In genomic region chr1:224340711-224341384, GRCh38 we compare ENCODE assay signal across 9 cellular contexts. TPM values are rescaled to one million over a fixed set of nuclear protein-coding genes. Genes with fewer than 3 reads are reported as not detected.
DNase-seq lines count a peak whose midpoint lies in the region; ATAC-seq, FAIRE-seq and TF ChIP-seq lines count a peak whose summit lies in the region.
"Had no signal": no experiment of that assay in that cellular context is flagged by ENCODE, and none has a peak within 500 bp of the region (broad histone marks: within the 10 kb centered on the region; RNA-seq: fewer than 3 reads in every experiment).

No MANE protein-coding gene starts in this region.

- TF ChIP-seq CTCF in GM12865 (IDR thresholded peaks at IDR 0.05; ENCODE audit: insufficient read depth, low read depth, low read length, missing control alignments) (no peak), endothelial cell (IDR thresholded peaks at IDR 0.05; ENCODE audit: unreplicated experiment) (no peak)

- peak; percentile 74 for ATAC-seq in HG02973 (IDR thresholded peaks at IDR 0.05; ENCODE audit: unreplicated experiment)
- peak; percentile 64 to 76 for ATAC-seq in natural killer cell treated with Interleukin-12 subunit alpha and Interleukin-12 subunit beta and Interleukin-15 and Interleukin-18, amount 100 ng/mL, for 72 hours

- no peaks in the 10 kb centered on the region for H3K9me3 Mint-ChIP-seq in endothelial cell (ENCODE audit: unreplicated experiment)
- peaks cover 5% of the 10 kb centered on the region for H3K9me3 Mint-ChIP-seq in natural killer cell treated with Interleukin-12 subunit alpha and Interleukin-12 subunit beta and Interleukin-15 and Interleukin-18, amount 100 ng/mL, for 72 hours

- DNase-seq in GM12865 (ENCODE audit: low read depth) (peak; percentile 37), endothelial cell (ENCODE audit: low spot score) (peak; percentile 21), cerebellum (ENCODE audit: low spot score) (no peak), Kasumi-1 (lab: John Stamatoyannopoulos, UW) (no peak), RCC 7860 (ENCODE audit: low spot score) (no peak)
- DNase-seq in activated CD4-positive, alpha-beta T cell treated with anti-CD3 and anti-CD28 coated beads for 48 hours = peak; percentile 36
- no peak for DNase-seq in natural killer cell treated with Interleukin-12 subunit alpha and Interleukin-12 subunit beta and Interleukin-15 and Interleukin-18, amount 100 ng/mL, for 72 hours (ENCODE audit: low spot score)

- no peak overlapping the region for H3K4me3 Mint-ChIP-seq in endothelial cell (ENCODE audit: unreplicated experiment)
- peak overlapping the region; percentile 46 for H3K4me3 Mint-ChIP-seq in natural killer cell treated with Interleukin-12 subunit alpha and Interleukin-12 subunit beta and Interleukin-15 and Interleukin-18, amount 100 ng/mL, for 72 hours

- H3K36me3 Mint-ChIP-seq in endothelial cell (ENCODE audit: low read depth, unreplicated experiment) = peaks cover 5% of the 10 kb centered on the region
- H3K36me3 Mint-ChIP-seq in natural killer cell treated with Interleukin-12 subunit alpha and Interleukin-12 subunit beta and Interleukin-15 and Interleukin-18, amount 100 ng/mL, for 72 hours = peaks cover 16% of the 10 kb centered on the region

- FAIRE-seq in RCC 7860 (lab: Jason Lieb, UNC) = no peak

- H3K27ac Mint-ChIP-seq in endothelial cell (ENCODE audit: unreplicated experiment) = no peak overlapping the region
- H3K27ac Mint-ChIP-seq in natural killer cell treated with Interleukin-12 subunit alpha and Interleukin-12 subunit beta and Interleukin-15 and Interleukin-18, amount 100 ng/mL, for 72 hours = no peak overlapping the region

- H3K27me3 Mint-ChIP-seq in endothelial cell (ENCODE audit: unreplicated experiment) = peaks cover 2% of the 10 kb centered on the region
- peaks cover 0 to 13% of the 10 kb centered on the region in 2 donors for H3K27me3 Mint-ChIP-seq in natural killer cell treated with Interleukin-12 subunit alpha and Interleukin-12 subunit beta and Interleukin-15 and Interleukin-18, amount 100 ng/mL, for 72 hours

- H3K4me1 Mint-ChIP-seq in endothelial cell (ENCODE audit: unreplicated experiment) = peaks cover 2% of the 10 kb centered on the region
- H3K4me1 Mint-ChIP-seq in natural killer cell treated with Interleukin-12 subunit alpha and Interleukin-12 subunit beta and Interleukin-15 and Interleukin-18, amount 100 ng/mL, for 72 hours (ENCODE audit: low read depth in 2 of 2) = peaks cover 3 to 6% of the 10 kb centered on the region in 2 donors

- peak overlapping the region; percentile 59 for H3K4me3 ChIP-seq in GM12865 (ENCODE audit: low read depth, low read length)
- H3K4me3 ChIP-seq: PC-9 had no signal

RNA-seq across cellular contexts. Expression of gene NVL, which starts 10.9 kb away (rescaled TPM):
- 44.5 TPM for total RNA-seq in endothelial cell (ENCODE audit: unreplicated experiment)
- total RNA-seq in natural killer cell treated with Interleukin-12 subunit alpha and Interleukin-12 subunit beta and Interleukin-15 and Interleukin-18, amount 100 ng/mL, for 72 hours = 10 to 100 TPM; 36.2 to 64.3 TPM
- total RNA-seq in cerebellum = 42.1 TPM

RNA-seq across cellular contexts. Expression of gene CNIH4, which starts 15.8 kb away (rescaled TPM):
- total RNA-seq in endothelial cell (ENCODE audit: unreplicated experiment) = 59.9 TPM
- 10 to 100 TPM; 36.3 to 53.5 TPM for total RNA-seq in natural killer cell treated with Interleukin-12 subunit alpha and Interleukin-12 subunit beta and Interleukin-15 and Interleukin-18, amount 100 ng/mL, for 72 hours
- 25.9 TPM for total RNA-seq in cerebellum

Comparison
In these comparisons a context has a peak if more than half of its experiments do, and no peak if none do; other contexts are left out.
1. DNase-seq: peak in GM12865 (single experiment), activated CD4-positive, alpha-beta T cell treated with anti-CD3 and anti-CD28 coated beads for 48 hours (single experiment) and endothelial cell (single experiment); none in natural killer cell treated with Interleukin-12 subunit alpha and Interleukin-12 subunit beta and Interleukin-15 and Interleukin-18, amount 100 ng/mL, for 72 hours (single experiment), cerebellum (single experiment), Kasumi-1 (0 of 2) and RCC 7860 (single experiment).